In genomic region chr10:6119962-6120361, GRCh38 we compare ENCODE assay signal across 19 cellular contexts. TPM values are rescaled to one million over a fixed set of nuclear protein-coding genes. Genes with fewer than 3 reads are reported as not detected.
DNase-seq lines count a peak whose midpoint lies in the region; ATAC-seq and TF ChIP-seq lines count a peak whose summit lies in the region.
"Had no signal": no experiment of that assay in that cellular context is flagged by ENCODE, and none has a peak within 500 bp of the region (broad histone marks: within the 10 kb centered on the region; RNA-seq: fewer than 3 reads in every experiment).

No MANE protein-coding gene starts in this region.

- peaks cover 33% of the 10 kb centered on the region for H3K4me1 Mint-ChIP-seq in activated T-cell treated with anti-CD3 and anti-CD28 coated beads, Interleukin-2, amount 50 U/mL, for 24 hours (ENCODE audit: low read depth)
- H3K4me1 Mint-ChIP-seq in brain (peaks cover 42% of the 10 kb centered on the region), mesothelial cell of epicardium (peaks cover 23% of the 10 kb centered on the region)
- H3K4me1 Mint-ChIP-seq in stimulated activated naive B cell treated with anti-CD40 and anti-IgM and Interleukin-4, amounts not matched to agents 10 μg/mL and 1 μg/mL and 100 μg/mL, for 72 hours: peaks cover 0 to 4% of the 10 kb centered on the region in 2 donors

- peaks cover 21% of the 10 kb centered on the region for H3K36me3 ChIP-seq in MG63
- H3K36me3 ChIP-seq: prostate gland had no signal

- no peak for DNase-seq in activated T-cell treated with anti-CD3 and anti-CD28 coated beads, Interleukin-2, amount 50 U/mL, for 24 hours
- DNase-seq in activated T-cell treated with anti-CD3 and anti-CD28 coated beads, Interleukin-2, amount 50 U/mL, for 1 hour: no peak
- DNase-seq in mesothelial cell of epicardium (ENCODE audit: low spot score in 2 of 2, unreplicated experiment in 2 of 2): no peak
- no peak for DNase-seq in stimulated activated naive B cell treated with anti-CD40 and anti-IgM and Interleukin-4, amounts not matched to agents 10 μg/mL and 1 μg/mL and 100 μg/mL, for 72 hours
- no peak for DNase-seq in MG63
- DNase-seq in NCI-H2227 treated with DMSO at 0.1 percent for 48 hours (lab: John Stamatoyannopoulos, UW): no peak
- DNase-seq: amniotic stem cell; DND-41; left ventricle myocardium superior; NCI-H82; stimulated activated CD4-positive, alpha-beta T cell treated with anti-CD3 and anti-CD28 coated beads, Interleukin-12 subunit alpha, Interleukin-12 subunit beta, amount 100 ng/mL, for 4 hours; stimulated activated naive CD4-positive, alpha-beta T cell had no signal

- H3K27ac Mint-ChIP-seq in activated T-cell treated with anti-CD3 and anti-CD28 coated beads, Interleukin-2, amount 50 U/mL, for 24 hours: peak overlapping the region; percentile 76
- H3K27ac Mint-ChIP-seq in brain (peak overlapping the region in 4 of 5 experiments; percentile 46 to 76 (median 60)), mesothelial cell of epicardium (peak overlapping the region; percentile 11)
- H3K27ac Mint-ChIP-seq in stimulated activated naive B cell treated with anti-CD40 and anti-IgM and Interleukin-4, amounts not matched to agents 10 μg/mL and 1 μg/mL and 100 μg/mL, for 72 hours: peak overlapping the region; percentile 2

- ATAC-seq in stimulated activated naive B cell treated with anti-CD40 and anti-IgM and Interleukin-4, amounts not matched to agents 10 μg/mL and 1 μg/mL and 100 μg/mL, for 72 hours (replicated peaks): no peak
- no peak for ATAC-seq in GM21447 (IDR thresholded peaks at IDR 0.05; ENCODE audit: unreplicated experiment)
- ATAC-seq: HCT116, left ventricle myocardium superior had no signal

- H3K4me3 Mint-ChIP-seq in activated T-cell treated with anti-CD3 and anti-CD28 coated beads, Interleukin-2, amount 50 U/mL, for 24 hours: no peak overlapping the region
- H3K4me3 Mint-ChIP-seq in brain (peak overlapping the region in 2 of 5 experiments; percentile 23 to 29), mesothelial cell of epicardium (no peak overlapping the region)
- H3K4me3 Mint-ChIP-seq in stimulated activated naive B cell treated with anti-CD40 and anti-IgM and Interleukin-4, amounts not matched to agents 10 μg/mL and 1 μg/mL and 100 μg/mL, for 72 hours: no peak overlapping the region
- H3K4me3 Mint-ChIP-seq: CD14-positive monocyte had no signal

- H3K9me3 Mint-ChIP-seq in activated T-cell treated with anti-CD3 and anti-CD28 coated beads, Interleukin-2, amount 50 U/mL, for 24 hours: no peaks in the 10 kb centered on the region
- H3K9me3 Mint-ChIP-seq in brain: no peaks in the 10 kb centered on the region
- H3K9me3 Mint-ChIP-seq in mesothelial cell of epicardium: no peaks in the 10 kb centered on the region
- no peaks in the 10 kb centered on the region for H3K9me3 Mint-ChIP-seq in stimulated activated naive B cell treated with anti-CD40 and anti-IgM and Interleukin-4, amounts not matched to agents 10 μg/mL and 1 μg/mL and 100 μg/mL, for 72 hours

- TF ChIP-seq CTCF in brain (conservative IDR thresholded peaks at IDR 0.05) (no peak), mesothelial cell of epicardium (IDR thresholded peaks at IDR 0.05; ENCODE audit: unreplicated experiment) (no peak)

- H3K4me3 ChIP-seq in MG63: no peak overlapping the region
- H3K4me3 ChIP-seq: prostate gland had no signal

- no peaks in the 10 kb centered on the region for H3K27me3 ChIP-seq in MG63

- no peaks in the 10 kb centered on the region for H3K9me3 ChIP-seq in MG63
- H3K9me3 ChIP-seq: prostate gland had no signal

- peaks cover 26% of the 10 kb centered on the region for H3K36me3 Mint-ChIP-seq in activated T-cell treated with anti-CD3 and anti-CD28 coated beads, Interleukin-2, amount 50 U/mL, for 24 hours (ENCODE audit: low read depth)
- H3K36me3 Mint-ChIP-seq in brain (peaks cover 23% of the 10 kb centered on the region), mesothelial cell of epicardium (peaks cover 8% of the 10 kb centered on the region)
- H3K36me3 Mint-ChIP-seq in stimulated activated naive B cell treated with anti-CD40 and anti-IgM and Interleukin-4, amounts not matched to agents 10 μg/mL and 1 μg/mL and 100 μg/mL, for 72 hours: peaks cover 20 to 33% of the 10 kb centered on the region in 2 donors

- no peaks in the 10 kb centered on the region for H3K27me3 Mint-ChIP-seq in activated T-cell treated with anti-CD3 and anti-CD28 coated beads, Interleukin-2, amount 50 U/mL, for 24 hours
- H3K27me3 Mint-ChIP-seq in brain (no peaks in the 10 kb centered on the region), mesothelial cell of epicardium (ENCODE audit: low read depth) (no peaks in the 10 kb centered on the region)
- peaks cover 0 to 4% of the 10 kb centered on the region in 2 donors for H3K27me3 Mint-ChIP-seq in stimulated activated naive B cell treated with anti-CD40 and anti-IgM and Interleukin-4, amounts not matched to agents 10 μg/mL and 1 μg/mL and 100 μg/mL, for 72 hours

RNA-seq across cellular contexts. Expression of gene RBM17, which starts 31.1 kb away (rescaled TPM):
- polyA plus RNA-seq in brain (ENCODE audit: insufficient read depth, low read depth, low replicate concordance): 83.5 TPM
- total RNA-seq in mesothelial cell of epicardium: 108 to 115 TPM (median 112 TPM) in 3 replicates
- 27.2 and 99.9 TPM in 2 replicates for total RNA-seq in MG63 (2014; rRNA removed; shearing (Covaris generic); ENCODE audit: low replicate concordance)

RNA-seq across cellular contexts. Expression of gene IL2RA, which starts 57.8 kb away (rescaled TPM):
- 1.3 TPM for polyA plus RNA-seq in brain (ENCODE audit: insufficient read depth, low read depth, low replicate concordance)
- total RNA-seq in mesothelial cell of epicardium: not detected in 3 replicates
- total RNA-seq in MG63 (2014; rRNA removed; shearing (Covaris generic); ENCODE audit: low replicate concordance): not detected in 2 replicates
- total RNA-seq: chondrocyte, endothelial cell of umbilical vein had no signal
- polyA plus RNA-seq: endothelial cell of umbilical vein had no signal

Comparison
In these comparisons a context has a peak if more than half of its experiments do, and no peak if none do; other contexts are left out.
1. H3K27ac Mint-ChIP-seq: peak in every context shown above with its lines; median percentile 76 in activated T-cell treated with anti-CD3 and anti-CD28 coated beads, Interleukin-2, amount 50 U/mL, for 24 hours; 60 in brain; 11 in mesothelial cell of epicardium; 2 in stimulated activated naive B cell treated with anti-CD40 and anti-IgM and Interleukin-4, amounts not matched to agents 10 μg/mL and 1 μg/mL and 100 μg/mL, for 72 hours.